Comparison of ENCODE assay signal across 19 cellular contexts in the genomic region with DNA sequence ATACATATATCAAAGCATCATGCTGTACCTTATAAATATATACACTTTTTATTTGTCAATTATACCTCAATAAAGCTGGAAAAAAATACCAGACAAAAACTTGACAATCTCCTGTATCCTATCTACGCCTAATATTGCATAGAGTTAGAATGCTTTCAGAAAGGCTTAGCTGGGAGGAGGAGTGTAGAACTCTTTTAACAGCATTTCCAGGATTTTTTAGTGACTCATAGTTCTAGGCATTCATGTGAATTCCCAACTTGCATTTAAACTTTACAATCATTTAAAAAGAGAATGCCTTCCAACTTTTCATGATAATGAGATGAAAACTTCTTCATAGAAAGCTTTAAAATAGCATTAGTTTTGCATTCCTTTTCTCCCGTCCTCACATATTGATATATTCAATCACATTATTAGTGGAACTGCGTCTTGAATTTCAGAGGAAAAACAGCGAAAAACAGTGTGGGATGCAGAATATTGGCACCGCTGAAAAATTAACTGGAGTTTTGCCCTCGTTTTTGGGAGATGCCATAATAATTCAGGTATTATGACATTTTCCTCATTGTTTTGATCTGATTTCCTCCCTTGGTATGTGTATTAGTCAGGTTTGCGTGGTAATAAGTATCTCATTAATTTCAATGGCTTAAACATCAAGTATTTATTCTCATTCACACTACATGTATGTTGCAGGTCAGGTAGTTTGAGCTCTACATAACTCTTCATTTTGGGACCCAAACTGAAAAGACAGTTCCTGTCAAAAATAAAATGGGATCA.
DNase-seq lines count a peak whose midpoint lies in the region; ATAC-seq and TF ChIP-seq lines count a peak whose summit lies in the region.
"Had no signal": no experiment of that assay in that cellular context is flagged by ENCODE, and none has a peak within 500 bp of the region (broad histone marks: within the 10 kb centered on the region; RNA-seq: fewer than 3 reads in every experiment).

No MANE protein-coding gene starts in this region.

- no peaks in the 10 kb centered on the region for H3K27me3 Mint-ChIP-seq in endodermal cell (ENCODE audit: insufficient read depth)

- no peaks in the 10 kb centered on the region for H3K4me1 ChIP-seq in endodermal cell (ENCODE audit: control insufficient read depth, insufficient read depth, low read length)
- H3K4me1 ChIP-seq in prostate gland (replicated peaks) = no peaks in the 10 kb centered on the region
- H3K4me1 ChIP-seq: gastroesophageal sphincter, spleen, vagina had no signal

- H3K27ac ChIP-seq in endodermal cell (ENCODE audit: low read depth, low read length) (no peak overlapping the region), prostate gland (no peak overlapping the region)
- H3K27ac ChIP-seq: C4-2B, gastroesophageal sphincter, ovary, spleen, vagina had no signal

- 84 to 89% methylated on average over 5 to 6 of the region's 7 CpGs for WGBS in endodermal cell (ENCODE audit: insufficient coverage in 1 of 2, insufficient read length in 1 of 2), 2 experiments
- 79% methylated on average over 7 of the region's 7 CpGs for WGBS in prostate gland

- H3K36me3 Mint-ChIP-seq in endodermal cell (ENCODE audit: low read depth) = no peaks in the 10 kb centered on the region
- H3K36me3 Mint-ChIP-seq: brain had no signal

- peak; percentile 89 for ATAC-seq in SK-N-SH treated with all-trans-retinoic acid at 6 μM for 48 hours
- no peak for ATAC-seq in GM21723 (IDR thresholded peaks at IDR 0.05; ENCODE audit: unreplicated experiment)
- ATAC-seq: gastroesophageal sphincter; Panc1; stimulated activated naive CD8-positive, alpha-beta T cell treated with anti-CD3 and anti-CD28 coated beads, Interleukin-15, Interleukin-2, amounts not matched to agents 100 U/mL and 50 U/mL, for 24 hours had no signal

- no peak for TF ChIP-seq POLR2A in prostate gland (IDR thresholded peaks at IDR 0.05)

- intact Hi-C loops in prostate gland (cut with DNase I) = no loop called here

- no peak overlapping the region for H3K4me3 Mint-ChIP-seq in endodermal cell
- H3K4me3 Mint-ChIP-seq: brain had no signal

- H3K4me1 Mint-ChIP-seq in endodermal cell = peaks cover 7% of the 10 kb centered on the region

- H3K9me3 Mint-ChIP-seq in endodermal cell = no peaks in the 10 kb centered on the region
- H3K9me3 Mint-ChIP-seq: brain had no signal

- peak; percentile 36 for DNase-seq in GM03348 (ENCODE audit: low spot score)
- DNase-seq in fibroblast of pulmonary artery (ENCODE audit: low read depth) = peak; percentile 52
- DNase-seq in skeletal muscle cell (ENCODE audit: low read depth) = peak; percentile 4
- no peak for DNase-seq in NCI-H446 treated with DMSO at 0.1 percent for 48 hours (lab: John Stamatoyannopoulos, UW)
- no peak for DNase-seq in endodermal cell
- DNase-seq in prostate gland (ENCODE audit: low spot score) = no peak
- DNase-seq: activated CD8-positive, alpha-beta memory T cell treated with anti-CD3 and anti-CD28 coated beads for 24 hours; activated effector memory CD4-positive, alpha-beta T cell treated with anti-CD3 and anti-CD28 coated beads, Interleukin-2, amount 50 U/mL, for 16 hours; NCI-H748 treated with DMSO at 0.1 percent for 48 hours; ovary; spleen; stimulated activated naive CD8-positive, alpha-beta T cell treated with anti-CD3 and anti-CD28 coated beads, Interleukin-15, Interleukin-2, amounts not matched to agents 100 U/mL and 50 U/mL, for 24 hours had no signal

- no peak overlapping the region for H3K27ac Mint-ChIP-seq in endodermal cell
- H3K27ac Mint-ChIP-seq: brain had no signal

- no peak overlapping the region for H3K9ac ChIP-seq in endodermal cell (ENCODE audit: extremely low read depth, low read length, poor library complexity, severe bottlenecking)

- no peak for TF ChIP-seq CTCF in fibroblast of pulmonary artery (IDR thresholded peaks at IDR 0.05; ENCODE audit: low read length, missing control alignments)
- TF ChIP-seq CTCF in endodermal cell (conservative IDR thresholded peaks at IDR 0.05) = no peak
- TF ChIP-seq CTCF in prostate gland (IDR thresholded peaks at IDR 0.05) = no peak

- H3K9me3 ChIP-seq in endodermal cell (ENCODE audit: control insufficient read depth, low read length) = no peaks in the 10 kb centered on the region
- no peaks in the 10 kb centered on the region for H3K9me3 ChIP-seq in prostate gland
- H3K9me3 ChIP-seq: gastroesophageal sphincter, ovary, vagina had no signal

- no peaks in the 10 kb centered on the region for H3K36me3 ChIP-seq in endodermal cell (ENCODE audit: control insufficient read depth, insufficient read depth, low read length)
- no peaks in the 10 kb centered on the region for H3K36me3 ChIP-seq in prostate gland
- H3K36me3 ChIP-seq: gastroesophageal sphincter, ovary, spleen, vagina had no signal

- no peak overlapping the region for H3K4me3 ChIP-seq in fibroblast of pulmonary artery (replicated peaks; ENCODE audit: low read depth, low read length)
- no peak overlapping the region for H3K4me3 ChIP-seq in skeletal muscle cell (ENCODE audit: low read depth, low read length)
- no peak overlapping the region for H3K4me3 ChIP-seq in endodermal cell (ENCODE audit: low read length)
- no peak overlapping the region for H3K4me3 ChIP-seq in prostate gland
- H3K4me3 ChIP-seq: gastroesophageal sphincter, ovary, spleen, vagina had no signal

- no peaks in the 10 kb centered on the region for H3K27me3 ChIP-seq in endodermal cell (ENCODE audit: control insufficient read depth, insufficient read depth, low read length, poor library complexity, severe bottlenecking)
- H3K27me3 ChIP-seq in prostate gland (replicated peaks; ENCODE audit: insufficient read depth) = no peaks in the 10 kb centered on the region
- H3K27me3 ChIP-seq: gastroesophageal sphincter, ovary, spleen, vagina had no signal

TF ChIP-seq in SK-N-SH treated with all-trans-retinoic acid at 6 μM for 48 hours, 23 proteins besides CTCF, POLR2A, EP300 and RAD21:
- TF ChIP-seq ISL1 (CRISPR knock-in tag; IDR thresholded peaks at IDR 0.05) = peak; percentile 69
- TF ChIP-seq TSHZ2 (CRISPR knock-in tag; IDR thresholded peaks at IDR 0.05) = no peak

Comparison
In these comparisons a context has a peak if more than half of its experiments do, and no peak if none do; other contexts are left out.
1. DNase-seq: peak in GM03348 (single experiment), fibroblast of pulmonary artery (single experiment) and skeletal muscle cell (single experiment); none in NCI-H446 treated with DMSO at 0.1 percent for 48 hours (single experiment), endodermal cell (single experiment) and prostate gland (single experiment).